Comparison of ENCODE assay signal across 13 cellular contexts in genomic region chr17:12523244-12523643, GRCh38.
DNase-seq lines count a peak whose midpoint lies in the region; ATAC-seq and TF ChIP-seq lines count a peak whose summit lies in the region.
"Had no signal": no experiment of that assay in that cellular context is flagged by ENCODE, and none has a peak within 500 bp of the region (broad histone marks: within the 10 kb centered on the region; RNA-seq: fewer than 3 reads in every experiment).

No MANE protein-coding gene starts in this region.

- H2BK15ac ChIP-seq in IMR-90 (ENCODE audit: low read depth, low read length): peak overlapping the region; percentile 57; the same call in 2 of the 3 replicates

- H2BK20ac ChIP-seq in IMR-90 (ENCODE audit: low read depth, low read length): peak overlapping the region; percentile 61

- peak overlapping the region; percentile 32 for H3K27ac Mint-ChIP-seq in endodermal cell
- H3K27ac Mint-ChIP-seq in nephron: peak overlapping the region; percentile 55 to 71 (median 65)
- no peak overlapping the region for H3K27ac Mint-ChIP-seq in activated CD4-positive, alpha-beta T cell treated with anti-CD3 and anti-CD28 coated beads, Interleukin-2, amount 10 ng/mL, durations not matched to agents 7 days and 5 days
- H3K27ac Mint-ChIP-seq: B cell; CD4-positive, CD25-positive, alpha-beta regulatory T cell had no signal

- no peak for TF ChIP-seq RAD21 in IMR-90 (IDR thresholded peaks at IDR 0.05; ENCODE audit: low read length)

- H3K27me3 ChIP-seq in IMR-90 (ENCODE audit: control insufficient read depth, insufficient read depth, low read length) (no peaks in the 10 kb centered on the region), endodermal cell (ENCODE audit: control insufficient read depth, insufficient read depth, low read length, poor library complexity, severe bottlenecking) (no peaks in the 10 kb centered on the region), skeletal muscle satellite cell (ENCODE audit: control insufficient read depth, insufficient read depth, low read length) (no peaks in the 10 kb centered on the region)

- peak overlapping the region; percentile 10; the same call in 1 of the 2 replicates for H3K4ac ChIP-seq in IMR-90 (ENCODE audit: low read depth, low read length)

- H2BK120ac ChIP-seq in IMR-90 (ENCODE audit: low read depth, low read length): peak overlapping the region; percentile 83

- H3K4me3 Mint-ChIP-seq in endodermal cell (no peak overlapping the region), nephron (no peak overlapping the region)
- no peak overlapping the region for H3K4me3 Mint-ChIP-seq in activated CD4-positive, alpha-beta T cell treated with anti-CD3 and anti-CD28 coated beads, Interleukin-2, amount 10 ng/mL, durations not matched to agents 7 days and 5 days
- H3K4me3 Mint-ChIP-seq: B cell; CD4-positive, CD25-positive, alpha-beta regulatory T cell had no signal

- no peak overlapping the region for H3K23ac ChIP-seq in IMR-90 (ENCODE audit: low read depth, low read length)

- no peaks in the 10 kb centered on the region for H3K9me1 ChIP-seq in IMR-90 (ENCODE audit: insufficient read depth, low read length)

- H4K20me1 ChIP-seq in IMR-90 (ENCODE audit: insufficient read depth, low read length): no peaks in the 10 kb centered on the region

- H4K5ac ChIP-seq in IMR-90 (ENCODE audit: low read depth, low read length): no peak overlapping the region

- peak overlapping the region; percentile 27; the same call in 1 of the 2 replicates for H2AK5ac ChIP-seq in IMR-90 (ENCODE audit: low read depth, low read length)

- peak overlapping the region; percentile 7 to 69; a peak in 1 of 4 replicates for H4K8ac ChIP-seq in IMR-90 (ENCODE audit: low read depth in 2 of 2, low read length in 2 of 2)

- peak overlapping the region; percentile 21 for H4K91ac ChIP-seq in IMR-90 (ENCODE audit: insufficient read depth, low read depth, low read length)

- no peak for TF ChIP-seq CTCF in IMR-90 (conservative IDR thresholded peaks at IDR 0.05; ENCODE audit: low read depth, low read length)
- TF ChIP-seq CTCF in endodermal cell (conservative IDR thresholded peaks at IDR 0.05): no peak
- no peak for TF ChIP-seq CTCF in nephron (IDR thresholded peaks at IDR 0.05; ENCODE audit: unreplicated experiment in 3 of 3)

- H3K4me2 ChIP-seq in IMR-90 (ENCODE audit: low read depth, low read length) (peak overlapping the region; percentile 58; the same call in 1 of the 2 replicates), skeletal muscle satellite cell (ENCODE audit: low read length) (peak overlapping the region; percentile 71)

- H3K27me3 Mint-ChIP-seq in endodermal cell (ENCODE audit: insufficient read depth): no peaks in the 10 kb centered on the region
- H3K27me3 Mint-ChIP-seq in nephron (ENCODE audit: low read depth): peaks cover 3% of the 10 kb centered on the region
- no peaks in the 10 kb centered on the region for H3K27me3 Mint-ChIP-seq in activated CD4-positive, alpha-beta T cell treated with anti-CD3 and anti-CD28 coated beads, Interleukin-2, amount 10 ng/mL, durations not matched to agents 7 days and 5 days
- H3K27me3 Mint-ChIP-seq: B cell had no signal

- peaks cover 6% of the 10 kb centered on the region; the same call in 1 of the 2 replicates for H3K4me1 ChIP-seq in IMR-90 (ENCODE audit: control insufficient read depth, insufficient read depth, low read length)
- no peaks in the 10 kb centered on the region for H3K4me1 ChIP-seq in endodermal cell (ENCODE audit: control insufficient read depth, insufficient read depth, low read length)
- H3K4me1 ChIP-seq in skeletal muscle satellite cell (ENCODE audit: control insufficient read depth, insufficient read depth, low read length): peaks cover 11% of the 10 kb centered on the region

- no CpG with 5 or more reads among the region's 5 CpGs for WGBS in IMR-90 (ENCODE audit: extremely low coverage in 2 of 2, insufficient read length in 1 of 2), 2 experiments
- WGBS in endodermal cell (ENCODE audit: insufficient coverage in 1 of 2, insufficient read length in 1 of 2), 2 experiments: 96 to 98% methylated on average over 4 to 5 of the region's 5 CpGs

- H3K36me3 ChIP-seq in IMR-90 (ENCODE audit: control insufficient read depth, insufficient read depth, low read length) (no peaks in the 10 kb centered on the region), endodermal cell (ENCODE audit: control insufficient read depth, insufficient read depth, low read length) (no peaks in the 10 kb centered on the region), skeletal muscle satellite cell (ENCODE audit: insufficient read depth, low read length) (no peaks in the 10 kb centered on the region)

- CTCF ChIA-PET in IMR-90 (lab: Yijun Ruan, JAX): no interaction called here
- CTCF ChIA-PET in activated CD4-positive, alpha-beta T cell treated with anti-CD3 and anti-CD28 coated beads, Interleukin-2, amount 10 ng/mL, durations not matched to agents 7 days and 5 days (lab: Charles Lee): no interaction called here

- H3K4me1 Mint-ChIP-seq in endodermal cell: peaks cover 8% of the 10 kb centered on the region
- H3K4me1 Mint-ChIP-seq in nephron: peaks cover 9% of the 10 kb centered on the region
- no peaks in the 10 kb centered on the region for H3K4me1 Mint-ChIP-seq in activated CD4-positive, alpha-beta T cell treated with anti-CD3 and anti-CD28 coated beads, Interleukin-2, amount 10 ng/mL, durations not matched to agents 7 days and 5 days
- H3K4me1 Mint-ChIP-seq: B cell; CD4-positive, CD25-positive, alpha-beta regulatory T cell had no signal

- TF ChIP-seq POLR2A in IMR-90 (IDR thresholded peaks at IDR 0.05; ENCODE audit: low read depth, low read length): no peak

- H3K36me3 Mint-ChIP-seq in endodermal cell (ENCODE audit: low read depth) (no peaks in the 10 kb centered on the region), nephron (ENCODE audit: low read depth) (no peaks in the 10 kb centered on the region)
- no peaks in the 10 kb centered on the region for H3K36me3 Mint-ChIP-seq in activated CD4-positive, alpha-beta T cell treated with anti-CD3 and anti-CD28 coated beads, Interleukin-2, amount 10 ng/mL, durations not matched to agents 7 days and 5 days (ENCODE audit: low read depth)
- H3K36me3 Mint-ChIP-seq: CD4-positive, CD25-positive, alpha-beta regulatory T cell had no signal

- DNase-seq in IMR-90 (no peak), endodermal cell (no peak), NCI-H1048 (lab: John Stamatoyannopoulos, UW) (no peak)
- no peak for DNase-seq in activated CD4-positive, alpha-beta T cell treated with anti-CD3 and anti-CD28 coated beads, Interleukin-2, amount 10 ng/mL, durations not matched to agents 7 days and 5 days
- DNase-seq in activated CD8-positive, alpha-beta memory T cell treated with anti-CD3 and anti-CD28 coated beads for 24 hours: no peak
- DNase-seq: CD4-positive, CD25-positive, alpha-beta regulatory T cell; NCI-H1417 treated with DMSO at 0.1 percent for 48 hours; NCI-H2081 had no signal

- POLR2A ChIA-PET in IMR-90 (lab: Charles Lee; ENCODE audit: unreplicated experiment): no interaction called here
- POLR2A ChIA-PET in activated CD4-positive, alpha-beta T cell treated with anti-CD3 and anti-CD28 coated beads, Interleukin-2, amount 10 ng/mL, durations not matched to agents 7 days and 5 days (lab: Charles Lee): no interaction called here

- H3K14ac ChIP-seq in IMR-90 (replicated peaks; ENCODE audit: low read depth, low read length): peak overlapping the region; percentile 50

- H2BK5ac ChIP-seq in IMR-90 (ENCODE audit: low read depth, low read length, poor library complexity, severe bottlenecking): peak overlapping the region; percentile 28

- H3K4me3 ChIP-seq in IMR-90 (ENCODE audit: insufficient read depth, low read depth, low read length) (no peak overlapping the region), endodermal cell (ENCODE audit: low read length) (no peak overlapping the region), skeletal muscle satellite cell (ENCODE audit: low read length) (peak overlapping the region; percentile 24)
- H3K4me3 ChIP-seq: SK-N-MC had no signal

- dilution Hi-C loops in IMR-90 (cut with HindIII; ENCODE audit: low sequenced_read_pairs, unreplicated experiment): no loop called here

- H3K79me1 ChIP-seq in IMR-90 (ENCODE audit: low read depth in 1 of 2, low read length in 2 of 2): no peaks in the 10 kb centered on the region

- intact Hi-C loops in IMR-90 (cut with micrococcal nuclease): no loop called here

- H3K9me3 ChIP-seq in IMR-90 (ENCODE audit: control insufficient read depth, insufficient read depth, low read length) (no peaks in the 10 kb centered on the region), endodermal cell (ENCODE audit: control insufficient read depth, low read length) (no peaks in the 10 kb centered on the region), skeletal muscle satellite cell (replicated peaks; ENCODE audit: low read length) (no peaks in the 10 kb centered on the region)

- H3K9ac ChIP-seq in IMR-90 (ENCODE audit: low read depth, low read length) (no peak overlapping the region), endodermal cell (ENCODE audit: extremely low read depth, low read length, poor library complexity, severe bottlenecking) (no peak overlapping the region), skeletal muscle satellite cell (ENCODE audit: low read depth, low read length) (no peak overlapping the region)

- H3K18ac ChIP-seq in IMR-90 (ENCODE audit: low read depth, low read length): peak overlapping the region; percentile 27; the same call in 1 of the 2 replicates

- in situ Hi-C loops in IMR-90 (cut with MboI; ENCODE audit: low sequenced_read_pairs): loop anchor here (25.0 kb wide), 1 partner anchor 489 kb away; the partner anchor contains the start of gene ELAC2

- H3K9me3 Mint-ChIP-seq in endodermal cell: no peaks in the 10 kb centered on the region
- no peaks in the 10 kb centered on the region for H3K9me3 Mint-ChIP-seq in nephron
- H3K9me3 Mint-ChIP-seq in activated CD4-positive, alpha-beta T cell treated with anti-CD3 and anti-CD28 coated beads, Interleukin-2, amount 10 ng/mL, durations not matched to agents 7 days and 5 days: peaks cover 8% of the 10 kb centered on the region

- H3K27ac ChIP-seq in IMR-90 (ENCODE audit: insufficient read depth, low read length): no peak overlapping the region
- H3K27ac ChIP-seq in endodermal cell (ENCODE audit: low read depth, low read length): no peak overlapping the region
- H3K27ac ChIP-seq: SK-N-MC had no signal

- BruUV-seq in IMR-90 (replicated peaks; lab: Mats Ljungman, UMichigan): no TSS peak

- no peak overlapping the region for H2AFZ ChIP-seq in IMR-90 (replicated peaks; ENCODE audit: low read length, poor library complexity)

- ATAC-seq in IMR-90 (ENCODE audit: low read depth) (no peak), HG02973 (IDR thresholded peaks at IDR 0.05; ENCODE audit: unreplicated experiment) (no peak)

- H2AK9ac ChIP-seq in IMR-90 (replicated peaks; ENCODE audit: low read depth, low read length, poor library complexity): no peak overlapping the region

- no peak overlapping the region for H3K56ac ChIP-seq in IMR-90 (ENCODE audit: extremely low read depth, insufficient read depth, low read length)

TF ChIP-seq in IMR-90, 13 proteins besides CTCF, POLR2A, EP300 and RAD21 (continues in another document):
- TF ChIP-seq CEBPB (IDR thresholded peaks at IDR 0.05; ENCODE audit: low read depth, low read length) (no peak), BHLHE40 (IDR thresholded peaks at IDR 0.05; ENCODE audit: low read depth, low read length) (no peak)
